Comparison of ENCODE assay signal across 8 cellular contexts in genomic region chr10:87332687-87333086, GRCh38. TPM values are rescaled to one million over a fixed set of nuclear protein-coding genes. Genes with fewer than 3 reads are reported as not detected.
DNase-seq lines count a peak whose midpoint lies in the region; TF ChIP-seq lines count a peak whose summit lies in the region.
"Not testable (repeated sequence)": the region's sequence is repeated elsewhere in the genome, so short reads cannot be mapped to it uniquely, and the experiment has no call there.

No MANE protein-coding gene starts in this region.

- H3K4me1 ChIP-seq in GM23248 (ENCODE audit: insufficient read depth), result peaks cover 20% of the 10 kb centered on the region

- in situ Hi-C loops in GM23248 (cut with MboI), result not testable (repeated sequence)

- not testable (repeated sequence) for H2AFZ ChIP-seq in GM23248

- not testable (repeated sequence) for H4K20me1 ChIP-seq in GM23248 (ENCODE audit: insufficient read depth)

- H3F3A ChIP-seq in GM23248 (ENCODE audit: insufficient read depth), result peaks cover 14% of the 10 kb centered on the region

- DNase-seq in GM23248 (peak; percentile 13), LHCN-M2 (ENCODE audit: low read depth) (peak; percentile 6), RKO (ENCODE audit: low spot score) (peak; percentile 13), epithelial cell of esophagus (ENCODE audit: low read depth) (peak; percentile 47), fibroblast of mammary gland (ENCODE audit: low read depth) (peak; percentile 38), foreskin melanocyte (peak; percentile 1)
- DNase-seq in substantia nigra (lab: John Stamatoyannopoulos, UW), result not testable (repeated sequence)

- not testable (repeated sequence) for H3K9me2 ChIP-seq in GM23248 (ENCODE audit: insufficient read depth)

- peaks cover 57% of the 10 kb centered on the region for H3K79me2 ChIP-seq in GM23248 (ENCODE audit: insufficient read depth)

- H3K36me3 ChIP-seq in GM23248 (ENCODE audit: low read depth), result peaks cover 20% of the 10 kb centered on the region; the same call in 1 of the 2 replicates

- not testable (repeated sequence) for H3K4me3 ChIP-seq in GM23248; epithelial cell of esophagus (ENCODE audit: low read length); fibroblast of mammary gland (ENCODE audit: control insufficient read depth, low read depth, low read length)

- not testable (repeated sequence) for TF ChIP-seq CTCF in epithelial cell of esophagus (IDR thresholded peaks at IDR 0.05; ENCODE audit: insufficient read depth, low read depth, low read length, missing control alignments); fibroblast of mammary gland (conservative IDR thresholded peaks at IDR 0.05; ENCODE audit: control insufficient read depth, insufficient read depth, low read depth, low read length)

- not testable (repeated sequence) for H3K4me2 ChIP-seq in GM23248 (ENCODE audit: unreplicated experiment)

- H3K27ac ChIP-seq in GM23248, result not testable (repeated sequence)
- H3K27ac ChIP-seq in cingulate gyrus (ENCODE audit: low read depth, low read length) (peak overlapping the region; percentile 19), substantia nigra (ENCODE audit: low read depth, low read length, poor library complexity, severe bottlenecking) (peak overlapping the region; percentile 70)

- not testable (repeated sequence) for H3K27me3 ChIP-seq in GM23248 (replicated peaks; ENCODE audit: insufficient read depth)

- not testable (repeated sequence) for H3K9me3 ChIP-seq in GM23248 (ENCODE audit: low read depth)

- 95 to 97% methylated on average over 1 of the region's 1 CpG for WGBS in GM23248 (ENCODE audit: low coverage in 1 of 2, low lambda C conversion rate in 2 of 2, missing lambda C conversion rate in 2 of 2), 2 experiments

- not testable (repeated sequence) for H3K9ac ChIP-seq in GM23248

RNA-seq across cellular contexts. Expression of gene NUTM2D, which starts 24.9 kb away (rescaled TPM):
- 0.65 and 2.3 TPM in 2 replicates for total RNA-seq in GM23248 (2014; rRNA removed; shearing (Covaris generic))
- polyA plus RNA-seq in GM23248 (2016; fragmentation: Nextera tagmentation; extraction: Ambion mirVana), result 0.06 and 0.18 TPM in 2 replicates
- 0.90 and 1.4 TPM in 2 replicates for total RNA-seq in LHCN-M2 (2014; rRNA removed)
- polyA plus RNA-seq in LHCN-M2 (2012), result 1.1 TPM
